In genomic region chr11:35050596-35050995, GRCh38 we compare ENCODE assay signal across 11 cellular contexts.
DNase-seq lines count a peak whose midpoint lies in the region; ATAC-seq and TF ChIP-seq lines count a peak whose summit lies in the region.
"Had no signal": no experiment of that assay in that cellular context is flagged by ENCODE, and none has a peak within 500 bp of the region (broad histone marks: within the 10 kb centered on the region; RNA-seq: fewer than 3 reads in every experiment).

No MANE protein-coding gene starts in this region.

- H3K27ac Mint-ChIP-seq in activated naive CD8-positive, alpha-beta T cell treated with anti-CD3 and anti-CD28 coated beads for 36 hours, result peak overlapping the region; percentile 83

- H3K4me3 ChIP-seq in NB4 (ENCODE audit: low read depth, low read length), result peak overlapping the region; percentile 39

- ATAC-seq in GM18867 (IDR thresholded peaks at IDR 0.05; ENCODE audit: unreplicated experiment) (peak; percentile 31), GM19023 (IDR thresholded peaks at IDR 0.05; ENCODE audit: unreplicated experiment) (no peak)

- no peak for TF ChIP-seq CTCF in NB4 (IDR thresholded peaks at IDR 0.05; ENCODE audit: low read depth, low read length)

- H3K27me3 Mint-ChIP-seq in activated naive CD8-positive, alpha-beta T cell treated with anti-CD3 and anti-CD28 coated beads for 36 hours, result no peaks in the 10 kb centered on the region

- peaks cover 23% of the 10 kb centered on the region for H3K9me3 Mint-ChIP-seq in activated naive CD8-positive, alpha-beta T cell treated with anti-CD3 and anti-CD28 coated beads for 36 hours

- peaks cover 40% of the 10 kb centered on the region for H3K36me3 Mint-ChIP-seq in activated naive CD8-positive, alpha-beta T cell treated with anti-CD3 and anti-CD28 coated beads for 36 hours

- peaks cover 57% of the 10 kb centered on the region for H3K4me1 Mint-ChIP-seq in activated naive CD8-positive, alpha-beta T cell treated with anti-CD3 and anti-CD28 coated beads for 36 hours
- H3K4me1 Mint-ChIP-seq: neural crest cell had no signal

- no peak for TF ChIP-seq POLR2A in NB4 (IDR thresholded peaks at IDR 0.05; ENCODE audit: extremely low read depth, insufficient read length)

- DNase-seq in AML-193 (lab: John Stamatoyannopoulos, UW) (peak; percentile 6 to 23), NB4 (ENCODE audit: low read depth) (peak; percentile 92), activated gamma-delta T cell (lab: John Stamatoyannopoulos, UW) (no peak), amniotic stem cell (lab: John Stamatoyannopoulos, UW) (no peak), NCI-H2081 (lab: John Stamatoyannopoulos, UW) (no peak)
- DNase-seq in activated naive CD8-positive, alpha-beta T cell treated with anti-CD3 and anti-CD28 coated beads for 36 hours, result no peak
- DNase-seq: NCI-H446 treated with DMSO at 0.1 percent for 48 hours; stimulated activated CD4-positive, alpha-beta T cell treated with anti-CD3 and anti-CD28 coated beads, Interleukin-15, amount 100 ng/mL, for 24 hours had no signal

- peak overlapping the region; percentile 68 for H3K4me3 Mint-ChIP-seq in activated naive CD8-positive, alpha-beta T cell treated with anti-CD3 and anti-CD28 coated beads for 36 hours
- H3K4me3 Mint-ChIP-seq: neural crest cell had no signal

Comparison
In these comparisons a context has a peak if more than half of its experiments do, and no peak if none do; other contexts are left out.
1. DNase-seq: peak in AML-193 (2 of 2) and NB4 (single experiment); none in activated naive CD8-positive, alpha-beta T cell treated with anti-CD3 and anti-CD28 coated beads for 36 hours (single experiment), activated gamma-delta T cell (single experiment), amniotic stem cell (single experiment) and NCI-H2081 (0 of 2).